Comparison of ENCODE assay signal across 30 cellular contexts in genomic region chrX:122943918-122944317, GRCh38.
DNase-seq lines count a peak whose midpoint lies in the region; FAIRE-seq and TF ChIP-seq lines count a peak whose summit lies in the region.
"Had no signal": no experiment of that assay in that cellular context is flagged by ENCODE, and none has a peak within 500 bp of the region (broad histone marks: within the 10 kb centered on the region; RNA-seq: fewer than 3 reads in every experiment).

No MANE protein-coding gene starts in this region.

- intact Hi-C loops in MCF 10A (cut with micrococcal nuclease), result loop anchor here (10.0 kb wide), 1 partner anchor 231 kb away; no protein-coding TSS in a partner anchor
- intact Hi-C loops in breast epithelium (cut with DNase I; ENCODE audit: low total_unique reads), result no loop called here

- CTCF ChIA-PET in MCF 10A (lab: Yijun Ruan, JAX), result no interaction called here

- BruUV-seq in MCF 10A (replicated peaks; lab: Mats Ljungman, UMichigan), result no TSS peak

- H3K36me3 ChIP-seq in breast epithelium (no peaks in the 10 kb centered on the region), astrocyte (ENCODE audit: insufficient read depth, low read length) (no peaks in the 10 kb centered on the region), osteoblast (ENCODE audit: insufficient read depth, low read length) (no peaks in the 10 kb centered on the region)

- H3K27me3 ChIP-seq in breast epithelium, result no peaks in the 10 kb centered on the region
- H3K27me3 ChIP-seq in astrocyte (ENCODE audit: insufficient read depth, low read length), result peaks cover 3% of the 10 kb centered on the region
- no peaks in the 10 kb centered on the region for H3K27me3 ChIP-seq in osteoblast (ENCODE audit: insufficient read depth, low read length)

- H3K27ac Mint-ChIP-seq in MCF 10A (ENCODE audit: low read depth, unreplicated experiment), result peak overlapping the region; percentile 67
- no peak overlapping the region for H3K27ac Mint-ChIP-seq in astrocyte (ENCODE audit: unreplicated experiment)
- H3K27ac Mint-ChIP-seq: effector memory CD8-positive, alpha-beta T cell; HFFc6; naive thymus-derived CD8-positive, alpha-beta T cell; stimulated activated naive CD8-positive, alpha-beta T cell treated with anti-CD3 and anti-CD28 coated beads, Interleukin-15, amount 100 ng/mL, for 72 hours; type B pancreatic cell had no signal

- peaks cover 13% of the 10 kb centered on the region for H3K4me1 Mint-ChIP-seq in MCF 10A (ENCODE audit: insufficient read depth, unreplicated experiment)
- H3K4me1 Mint-ChIP-seq in astrocyte (ENCODE audit: low read depth, unreplicated experiment), result peaks cover 2% of the 10 kb centered on the region
- H3K4me1 Mint-ChIP-seq: naive thymus-derived CD8-positive, alpha-beta T cell; stimulated activated naive CD8-positive, alpha-beta T cell treated with anti-CD3 and anti-CD28 coated beads, Interleukin-15, amount 100 ng/mL, for 72 hours had no signal

- H3K79me2 ChIP-seq in astrocyte (ENCODE audit: insufficient read depth, low read length) (no peaks in the 10 kb centered on the region), osteoblast (ENCODE audit: insufficient read depth, low read length) (no peaks in the 10 kb centered on the region)

- H3K9me3 ChIP-seq in breast epithelium (no peaks in the 10 kb centered on the region), astrocyte (ENCODE audit: insufficient read depth, low read depth, low read length) (no peaks in the 10 kb centered on the region), osteoblast (ENCODE audit: low read depth, low read length) (no peaks in the 10 kb centered on the region)

- TF ChIP-seq CTCF in MCF 10A (IDR thresholded peaks at IDR 0.05; ENCODE audit: unreplicated experiment), result no peak
- no peak for TF ChIP-seq CTCF in breast epithelium (IDR thresholded peaks at IDR 0.05)
- no peak for TF ChIP-seq CTCF in astrocyte (IDR thresholded peaks at IDR 0.05; ENCODE audit: insufficient read depth, low read depth, low read length)
- no peak for TF ChIP-seq CTCF in fibroblast of villous mesenchyme (IDR thresholded peaks at IDR 0.05; ENCODE audit: insufficient read depth, low read depth, low read length)
- TF ChIP-seq CTCF in osteoblast (IDR thresholded peaks at IDR 0.05; ENCODE audit: extremely low read depth, low read depth, low read length), result no peak

- POLR2A ChIA-PET in MCF 10A (lab: Yijun Ruan, JAX), result no interaction called here

- H3K4me3 ChIP-seq in breast epithelium (no peak overlapping the region), astrocyte (ENCODE audit: insufficient read depth, low read depth, low read length) (no peak overlapping the region), fibroblast of villous mesenchyme (ENCODE audit: low read depth, low read length) (no peak overlapping the region), osteoblast (ENCODE audit: insufficient read depth, low read length) (no peak overlapping the region)
- H3K4me3 ChIP-seq: K562 had no signal

- H3K4me3 Mint-ChIP-seq in MCF 10A (ENCODE audit: unreplicated experiment) (no peak overlapping the region), astrocyte (ENCODE audit: unreplicated experiment) (no peak overlapping the region)
- H3K4me3 Mint-ChIP-seq: effector memory CD8-positive, alpha-beta T cell; HFFc6; naive thymus-derived CD8-positive, alpha-beta T cell; stimulated activated naive CD8-positive, alpha-beta T cell treated with anti-CD3 and anti-CD28 coated beads, Interleukin-15, amount 100 ng/mL, for 72 hours; type B pancreatic cell had no signal

- H3K4me2 ChIP-seq in astrocyte (ENCODE audit: low read length), result peak overlapping the region; percentile 18
- no peak overlapping the region for H3K4me2 ChIP-seq in osteoblast (ENCODE audit: insufficient read depth, low read length)

- H3K9me3 Mint-ChIP-seq in MCF 10A (ENCODE audit: unreplicated experiment) (peaks cover 23% of the 10 kb centered on the region), astrocyte (ENCODE audit: unreplicated experiment) (peaks cover 2% of the 10 kb centered on the region)
- H3K9me3 Mint-ChIP-seq: HFFc6; stimulated activated naive CD8-positive, alpha-beta T cell treated with anti-CD3 and anti-CD28 coated beads, Interleukin-15, amount 100 ng/mL, for 72 hours; type B pancreatic cell had no signal

- peak; percentile 82 for DNase-seq in MCF 10A (ENCODE audit: unreplicated experiment)
- DNase-seq in breast epithelium (ENCODE audit: low spot score in 2 of 2), result no peak
- peak; percentile 84 for DNase-seq in astrocyte (ENCODE audit: low read depth)
- DNase-seq in fibroblast of villous mesenchyme (ENCODE audit: low read depth), result peak; percentile 8
- DNase-seq in NCI-H187 (lab: John Stamatoyannopoulos, UW), result no peak
- DNase-seq in hippocampal formation (lab: John Stamatoyannopoulos, UW), result no peak
- no peak for DNase-seq in globus pallidus (ENCODE audit: low spot score)
- no peak for DNase-seq in osteoblast (ENCODE audit: insufficient read length, low spot score, missing footprints)
- DNase-seq: 8988T; activated CD4-positive, alpha-beta T cell treated with anti-CD3 and anti-CD28 coated beads, Interleukin-2, amount 50 U/mL, for 1 hour; activated CD8-positive, alpha-beta memory T cell treated with anti-CD3 and anti-CD28 coated beads, Interleukin-2, amount 50 U/mL, for 48 hours; activated effector memory CD4-positive, alpha-beta T cell treated with anti-CD3 and anti-CD28 coated beads, Interleukin-2, amount 50 U/mL, for 16 hours; cerebellar nuclear complex; effector memory CD8-positive, alpha-beta T cell; HFFc6; kidney; mesendoderm; MV-4-11; naive thymus-derived CD8-positive, alpha-beta T cell; NCI-H2029; NCI-H345; NK-92 treated with Interleukin-12 subunit alpha and Interleukin-12 subunit beta, amount 100 ng/mL, for 24 hours; posterior cingulate gyrus; stimulated activated naive CD8-positive, alpha-beta T cell treated with anti-CD3 and anti-CD28 coated beads, Interleukin-15, amount 100 ng/mL, for 72 hours had no signal

- FAIRE-seq in astrocyte (lab: Jason Lieb, UNC), result peak; percentile 92
- FAIRE-seq: GM12891, K562, kidney, TTC549 had no signal

- H2AFZ ChIP-seq in astrocyte (ENCODE audit: low read depth, low read length) (no peak overlapping the region), osteoblast (ENCODE audit: low read length) (no peak overlapping the region)

- no peaks in the 10 kb centered on the region for H3K36me3 Mint-ChIP-seq in MCF 10A (ENCODE audit: insufficient read depth, unreplicated experiment)
- no peaks in the 10 kb centered on the region for H3K36me3 Mint-ChIP-seq in astrocyte (ENCODE audit: low read depth, unreplicated experiment)
- H3K36me3 Mint-ChIP-seq: naive thymus-derived CD8-positive, alpha-beta T cell; type B pancreatic cell had no signal

- H4K20me1 ChIP-seq in astrocyte (ENCODE audit: insufficient read depth, low read length), result no peaks in the 10 kb centered on the region
- no peaks in the 10 kb centered on the region for H4K20me1 ChIP-seq in osteoblast (ENCODE audit: insufficient read depth, low read length)

- no peak for TF ChIP-seq POLR2A in breast epithelium (IDR thresholded peaks at IDR 0.05)

- H3K27ac ChIP-seq in breast epithelium (no peak overlapping the region), astrocyte (ENCODE audit: low read depth, low read length) (no peak overlapping the region), osteoblast (ENCODE audit: low read depth, low read length) (no peak overlapping the region)
- H3K27ac ChIP-seq: C4-2B, RWPE1 had no signal

- H3K27me3 Mint-ChIP-seq in MCF 10A (ENCODE audit: insufficient read depth, unreplicated experiment), result no peaks in the 10 kb centered on the region
- no peaks in the 10 kb centered on the region for H3K27me3 Mint-ChIP-seq in astrocyte (ENCODE audit: low read depth, unreplicated experiment)
- H3K27me3 Mint-ChIP-seq: effector memory CD8-positive, alpha-beta T cell; naive thymus-derived CD8-positive, alpha-beta T cell; stimulated activated naive CD8-positive, alpha-beta T cell treated with anti-CD3 and anti-CD28 coated beads, Interleukin-15, amount 100 ng/mL, for 72 hours; type B pancreatic cell had no signal

- H3K9ac ChIP-seq in astrocyte (ENCODE audit: low read length), result no peak overlapping the region

- H3K4me1 ChIP-seq in breast epithelium (no peaks in the 10 kb centered on the region), astrocyte (ENCODE audit: insufficient read depth, low read length) (no peaks in the 10 kb centered on the region), osteoblast (ENCODE audit: insufficient read depth, low read length) (peaks cover 5% of the 10 kb centered on the region)

Comparison
In these comparisons a context has a peak if more than half of its experiments do, and no peak if none do; other contexts are left out.
1. DNase-seq: peak in MCF 10A (single experiment), astrocyte (single experiment) and fibroblast of villous mesenchyme (single experiment); none in breast epithelium (0 of 2), NCI-H187 (0 of 2), hippocampal formation (0 of 2), globus pallidus (single experiment) and osteoblast (single experiment).